ENCODE assay signal across 22 cellular contexts in genomic region chr5:77333451-77334123, GRCh38.
"Had no signal": no experiment of that assay in that cellular context is flagged by ENCODE, and none has a peak within 500 bp of the region (broad histone marks: within the 10 kb centered on the region; RNA-seq: fewer than 3 reads in every experiment).

No MANE protein-coding gene starts in this region.

- H3K9me3 Mint-ChIP-seq: activated CD4-positive, alpha-beta memory T cell treated with anti-CD3 and anti-CD28 coated beads, Interleukin-2, amount 10 ng/mL, durations not matched to agents 7 days and 5 days; activated T-cell treated with anti-CD3 and anti-CD28 coated beads, Interleukin-2, amount 50 U/mL, for 24 hours; nephron; stimulated activated naive B cell treated with anti-CD40 and anti-IgM and Interleukin-4, amounts not matched to agents 10 μg/mL and 1 μg/mL and 100 μg/mL, for 72 hours had no signal

- H3K27ac Mint-ChIP-seq: activated CD4-positive, alpha-beta memory T cell treated with anti-CD3 and anti-CD28 coated beads, Interleukin-2, amount 10 ng/mL, durations not matched to agents 7 days and 5 days; activated T-cell treated with anti-CD3 and anti-CD28 coated beads, Interleukin-2, amount 50 U/mL, for 24 hours; stimulated activated naive B cell treated with anti-CD40 and anti-IgM and Interleukin-4, amounts not matched to agents 10 μg/mL and 1 μg/mL and 100 μg/mL, for 72 hours had no signal

- H3K36me3 ChIP-seq: gastroesophageal sphincter, heart right ventricle, lower lobe of right lung, neutrophil, stomach, suprapubic skin had no signal

- ATAC-seq: gastroesophageal sphincter; lower lobe of right lung; stimulated activated naive B cell treated with anti-CD40 and anti-IgM and Interleukin-4, amounts not matched to agents 10 μg/mL and 1 μg/mL and 100 μg/mL, for 72 hours had no signal

- H3K4me3 ChIP-seq: gastroesophageal sphincter, heart right ventricle, lower lobe of right lung, stomach, suprapubic skin, tibial artery had no signal

- H3K4me1 ChIP-seq: gastroesophageal sphincter, lower lobe of right lung had no signal

- H3K27me3 ChIP-seq: gastroesophageal sphincter, heart right ventricle, neutrophil, stomach, suprapubic skin, tibial artery had no signal

- DNase-seq: activated CD4-positive, alpha-beta memory T cell treated with anti-CD3 and anti-CD28 coated beads, Interleukin-2, amount 10 ng/mL, durations not matched to agents 7 days and 5 days; activated CD4-positive, alpha-beta T cell treated with anti-CD3 and anti-CD28 coated beads for 4 hours; activated CD8-positive, alpha-beta memory T cell treated with anti-CD3 and anti-CD28 coated beads, Interleukin-2, amount 50 U/mL, for 48 hours; activated gamma-delta T cell treated with Interleukin-2 at 50 U/mL for 16 hours; activated naive CD4-positive, alpha-beta T cell treated with anti-CD3 and anti-CD28 coated beads, Interleukin-2, amount 50 U/mL, for 16 hours; activated T-cell treated with anti-CD3 and anti-CD28 coated beads, Interleukin-2, amount 50 U/mL, for 24 hours; amniotic stem cell; central memory CD4-positive, alpha-beta T cell; heart right ventricle; lower lobe of right lung; mesenchymal stem cell; stimulated activated CD4-positive, alpha-beta T cell treated with anti-CD3 and anti-CD28 coated beads, Interleukin-15, amount 100 ng/mL, for 24 hours; stimulated activated CD4-positive, alpha-beta T cell treated with anti-CD3 and anti-CD28 coated beads, Interleukin-2, amount 100 ng/mL, for 24 hours; stimulated activated naive B cell treated with anti-CD40 and anti-IgM and Interleukin-4, amounts not matched to agents 10 μg/mL and 1 μg/mL and 100 μg/mL, for 72 hours; stomach; T-helper 1 cell; tibial artery had no signal

- H3K36me3 Mint-ChIP-seq: stimulated activated naive B cell treated with anti-CD40 and anti-IgM and Interleukin-4, amounts not matched to agents 10 μg/mL and 1 μg/mL and 100 μg/mL, for 72 hours had no signal

- H3K4me1 Mint-ChIP-seq: stimulated activated naive B cell treated with anti-CD40 and anti-IgM and Interleukin-4, amounts not matched to agents 10 μg/mL and 1 μg/mL and 100 μg/mL, for 72 hours had no signal

- H3K9me3 ChIP-seq: gastroesophageal sphincter, heart right ventricle, lower lobe of right lung, neutrophil, stomach, suprapubic skin, tibial artery had no signal

- H3K27ac ChIP-seq: gastroesophageal sphincter, heart right ventricle, lower lobe of right lung, neutrophil, suprapubic skin, VCaP had no signal

- H3K4me3 Mint-ChIP-seq: activated CD4-positive, alpha-beta memory T cell treated with anti-CD3 and anti-CD28 coated beads, Interleukin-2, amount 10 ng/mL, durations not matched to agents 7 days and 5 days; activated T-cell treated with anti-CD3 and anti-CD28 coated beads, Interleukin-2, amount 50 U/mL, for 24 hours; nephron; stimulated activated naive B cell treated with anti-CD40 and anti-IgM and Interleukin-4, amounts not matched to agents 10 μg/mL and 1 μg/mL and 100 μg/mL, for 72 hours had no signal
